ENCODE assay signal across 1 cellular context in the genomic region with DNA sequence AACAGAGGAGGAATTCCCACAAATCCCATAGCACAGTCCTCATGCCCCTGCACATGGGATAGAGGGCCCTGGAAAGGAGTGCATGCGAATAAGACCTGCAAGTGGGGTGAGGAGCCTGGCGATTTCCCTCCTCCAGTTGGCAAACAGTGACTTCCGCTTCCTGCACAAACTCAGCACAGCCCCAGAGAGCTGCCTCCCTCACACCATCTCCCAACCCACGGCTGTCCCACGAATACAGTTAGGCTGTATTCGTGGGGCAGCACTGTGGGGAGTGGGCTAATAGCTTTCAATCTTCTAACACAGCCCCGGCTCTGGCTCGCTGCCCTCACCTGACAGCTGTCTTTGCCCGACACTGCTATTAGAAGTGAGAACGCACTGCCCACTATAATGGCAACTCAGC.
TF ChIP-seq lines count a peak whose summit lies in the region.

No MANE protein-coding gene starts in this region.

TF ChIP-seq in GM23338, 12 proteins besides CTCF, POLR2A, EP300 and RAD21 (continued from another document):
- TF ChIP-seq REST (IDR thresholded peaks at IDR 0.05; ENCODE audit: unreplicated experiment), result no peak
- TF ChIP-seq NANOG (IDR thresholded peaks at IDR 0.05; ENCODE audit: borderline replicate concordance), result no peak
TF ChIP-seq in GM23338: peak in this region for 0.
